In the genomic region with DNA sequence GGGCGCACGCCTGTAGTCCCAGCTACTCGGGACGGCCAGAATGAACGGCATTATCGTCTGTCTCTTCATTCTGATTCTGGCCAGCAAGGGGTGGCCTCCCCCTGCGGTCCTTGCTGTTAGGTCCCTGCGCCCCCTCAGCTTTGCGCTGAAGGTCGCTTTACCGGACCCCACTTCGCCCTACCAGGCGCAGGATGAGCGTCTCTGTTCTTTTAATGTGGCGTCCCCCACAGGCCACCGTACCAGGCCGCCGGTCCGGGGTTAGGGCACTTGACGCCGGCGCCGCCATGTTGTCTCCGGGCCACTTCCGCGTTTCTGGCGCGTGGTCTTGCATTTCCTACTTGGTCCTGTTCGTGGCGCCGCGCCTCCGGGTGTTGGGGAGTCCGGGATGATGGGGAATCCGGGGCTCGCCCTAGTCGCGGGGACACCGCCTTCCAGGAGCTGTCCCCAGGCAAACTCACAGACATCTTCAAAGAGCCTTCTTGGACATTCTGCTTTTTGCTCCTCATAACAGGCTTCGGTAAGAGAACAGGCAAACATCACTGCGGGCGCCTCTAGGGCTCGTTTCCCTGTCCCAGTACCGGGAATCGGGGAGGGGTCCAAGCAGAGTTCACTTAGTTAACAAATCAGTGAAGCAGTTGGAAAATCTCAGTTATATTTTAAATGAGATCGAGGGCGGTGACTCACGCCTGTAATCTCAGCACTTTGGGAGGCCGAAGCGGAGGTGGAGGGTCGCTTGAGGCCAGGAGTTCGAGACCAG, we compare ENCODE assay signal across 1 cellular context.
TF ChIP-seq lines count a peak whose summit lies in the region.

No MANE protein-coding gene starts in this region.

TF ChIP-seq in HepG2, 621 proteins besides CTCF, POLR2A, EP300 and RAD21 (continued from another document and continues in another):
- TF ChIP-seq KLF12 (CRISPR knock-in tag; IDR thresholded peaks at IDR 0.05; ENCODE audit: borderline replicate concordance) (no peak; the same call in 1 of the 2 replicates), TBX3 (IDR thresholded peaks at IDR 0.05; ENCODE audit: borderline replicate concordance) (no peak), ZNF234 (CRISPR knock-in tag; conservative IDR thresholded peaks at IDR 0.05) (no peak), MAFF (IDR thresholded peaks at IDR 0.05; ENCODE audit: low read depth, low read length) (no peak), RFXAP (CRISPR knock-in tag; IDR thresholded peaks at IDR 0.05; ENCODE audit: borderline replicate concordance) (0 out of 2 replicates have a peak, but pooled peaks have one; percentile 47), ZNF577 (CRISPR knock-in tag; IDR thresholded peaks at IDR 0.05; ENCODE audit: borderline replicate concordance, low read depth) (no peak), RFX5 (IDR thresholded peaks at IDR 0.05; ENCODE audit: low read depth, low read length) (no peak), SPEN (CRISPR knock-in tag; IDR thresholded peaks at IDR 0.05; ENCODE audit: low read depth) (peak; percentile 87), ZNF496 (CRISPR knock-in tag; IDR thresholded peaks at IDR 0.05; ENCODE audit: insufficient replicate concordance) (no peak), YEATS4 (CRISPR knock-in tag; IDR thresholded peaks at IDR 0.05; ENCODE audit: borderline replicate concordance) (peak; percentile 93), ZNF441 (CRISPR knock-in tag; IDR thresholded peaks at IDR 0.05; ENCODE audit: borderline replicate concordance) (no peak), HHEX (CRISPR knock-in tag; IDR thresholded peaks at IDR 0.05) (no peak), MXD4 (CRISPR knock-in tag; IDR thresholded peaks at IDR 0.05) (peak; percentile 75), ZBTB7B (CRISPR knock-in tag; IDR thresholded peaks at IDR 0.05) (peak; percentile 75), MTA1 (CRISPR knock-in tag; IDR thresholded peaks at IDR 0.05; ENCODE audit: borderline replicate concordance) (peak; percentile 83; the same call in 1 of the 2 replicates), FOXC1 (CRISPR knock-in tag; IDR thresholded peaks at IDR 0.05; ENCODE audit: borderline replicate concordance) (peak; percentile 86; the same call in 1 of the 2 replicates), JARID2 (CRISPR knock-in tag; IDR thresholded peaks at IDR 0.05; ENCODE audit: insufficient replicate concordance) (no peak), FOXA3 (CRISPR knock-in tag; IDR thresholded peaks at IDR 0.05) (peak; percentile 63), ZNF75D (CRISPR knock-in tag; IDR thresholded peaks at IDR 0.05; ENCODE audit: borderline replicate concordance) (no peak), MED13 (CRISPR knock-in tag; IDR thresholded peaks at IDR 0.05) (0 out of 2 replicates have a peak, but pooled peaks have one; percentile 25), ZNF567 (CRISPR knock-in tag; IDR thresholded peaks at IDR 0.05; ENCODE audit: borderline replicate concordance) (0 out of 2 replicates have a peak, but pooled peaks have one; percentile 23), YEATS2 (CRISPR knock-in tag; IDR thresholded peaks at IDR 0.05; ENCODE audit: borderline replicate concordance) (peak; percentile 82), ZNF746 (CRISPR knock-in tag; IDR thresholded peaks at IDR 0.05) (no peak), NFKBIZ (CRISPR knock-in tag; IDR thresholded peaks at IDR 0.05) (no peak), NR2F2 (IDR thresholded peaks at IDR 0.05; ENCODE audit: borderline replicate concordance, low read depth) (no peak; the same call in 1 of the 2 replicates), ZNF383 (CRISPR knock-in tag; IDR thresholded peaks at IDR 0.05; ENCODE audit: borderline replicate concordance) (no peak), ZNF83 (CRISPR knock-in tag; IDR thresholded peaks at IDR 0.05; ENCODE audit: borderline replicate concordance) (no peak), ZNF10 (CRISPR knock-in tag; IDR thresholded peaks at IDR 0.05; ENCODE audit: borderline replicate concordance, low read depth) (no peak), SMAD9 (CRISPR knock-in tag; IDR thresholded peaks at IDR 0.05) (no peak), BRD4 (CRISPR knock-in tag; IDR thresholded peaks at IDR 0.05) (peak; percentile 83), BORCS8-MEF2B (CRISPR knock-in tag; IDR thresholded peaks at IDR 0.05) (peak; percentile 53; the same call in 1 of the 2 replicates), ZFAT (CRISPR knock-in tag; conservative IDR thresholded peaks at IDR 0.05) (no peak), ZBTB38 (CRISPR knock-in tag; IDR thresholded peaks at IDR 0.05) (peak; percentile 92), SP2 (CRISPR knock-in tag; IDR thresholded peaks at IDR 0.05) (no peak), MTF2 (CRISPR knock-in tag; IDR thresholded peaks at IDR 0.05; ENCODE audit: borderline replicate concordance) (0 out of 2 replicates have a peak, but pooled peaks have one; percentile 65), PCBP1 (IDR thresholded peaks at IDR 0.05; ENCODE audit: borderline replicate concordance, low read depth, low read length) (peak; percentile 93; the same call in 1 of the 2 replicates), ZNF296 (CRISPR knock-in tag; conservative IDR thresholded peaks at IDR 0.05) (no peak), ISL2 (CRISPR knock-in tag; IDR thresholded peaks at IDR 0.05) (peak; percentile 82), CHD4 (IDR thresholded peaks at IDR 0.05; ENCODE audit: borderline replicate concordance, low read length) (peak; percentile 63; the same call in 1 of the 2 replicates), RXRA (CRISPR knock-in tag; IDR thresholded peaks at IDR 0.05) (peak; percentile 78), ZNF121 (CRISPR knock-in tag; IDR thresholded peaks at IDR 0.05) (no peak), TCF12 (IDR thresholded peaks at IDR 0.05) (no peak), TCF12 (CRISPR knock-in tag; IDR thresholded peaks at IDR 0.05) (no peak), CCAR2 (optimal IDR thresholded peaks at IDR 0.05; ENCODE audit: low read depth, low read length) (no peak)
- TF ChIP-seq, protein P1, sequence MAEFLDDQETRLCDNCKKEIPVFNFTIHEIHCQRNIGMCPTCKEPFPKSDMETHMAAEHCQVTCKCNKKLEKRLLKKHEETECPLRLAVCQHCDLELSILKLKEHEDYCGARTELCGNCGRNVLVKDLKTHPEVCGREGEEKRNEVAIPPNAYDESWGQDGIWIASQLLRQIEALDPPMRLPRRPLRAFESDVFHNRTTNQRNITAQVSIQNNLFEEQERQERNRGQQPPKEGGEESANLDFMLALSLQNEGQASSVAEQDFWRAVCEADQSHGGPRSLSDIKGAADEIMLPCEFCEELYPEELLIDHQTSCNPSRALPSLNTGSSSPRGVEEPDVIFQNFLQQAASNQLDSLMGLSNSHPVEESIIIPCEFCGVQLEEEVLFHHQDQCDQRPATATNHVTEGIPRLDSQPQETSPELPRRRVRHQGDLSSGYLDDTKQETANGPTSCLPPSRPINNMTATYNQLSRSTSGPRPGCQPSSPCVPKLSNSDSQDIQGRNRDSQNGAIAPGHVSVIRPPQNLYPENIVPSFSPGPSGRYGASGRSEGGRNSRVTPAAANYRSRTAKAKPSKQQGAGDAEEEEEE (CRISPR knock-in tag; IDR thresholded peaks at IDR 0.05; ENCODE audit: borderline replicate concordance) = 0 out of 2 replicates have a peak, but pooled peaks have one; percentile 87
- TF ChIP-seq, protein P2, sequence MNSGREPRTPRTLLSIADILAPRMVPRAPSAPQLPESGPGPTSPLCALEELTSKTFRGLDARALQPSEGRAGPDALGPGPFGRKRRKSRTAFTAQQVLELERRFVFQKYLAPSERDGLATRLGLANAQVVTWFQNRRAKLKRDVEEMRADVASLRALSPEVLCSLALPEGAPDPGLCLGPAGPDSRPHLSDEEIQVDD (CRISPR knock-in tag; IDR thresholded peaks at IDR 0.05; ENCODE audit: borderline replicate concordance) = no peak
- TF ChIP-seq, protein P3, sequence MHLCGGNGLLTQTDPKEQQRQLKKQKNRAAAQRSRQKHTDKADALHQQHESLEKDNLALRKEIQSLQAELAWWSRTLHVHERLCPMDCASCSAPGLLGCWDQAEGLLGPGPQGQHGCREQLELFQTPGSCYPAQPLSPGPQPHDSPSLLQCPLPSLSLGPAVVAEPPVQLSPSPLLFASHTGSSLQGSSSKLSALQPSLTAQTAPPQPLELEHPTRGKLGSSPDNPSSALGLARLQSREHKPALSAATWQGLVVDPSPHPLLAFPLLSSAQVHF (CRISPR knock-in tag; IDR thresholded peaks at IDR 0.05) = no peak
- TF ChIP-seq, protein P4, sequence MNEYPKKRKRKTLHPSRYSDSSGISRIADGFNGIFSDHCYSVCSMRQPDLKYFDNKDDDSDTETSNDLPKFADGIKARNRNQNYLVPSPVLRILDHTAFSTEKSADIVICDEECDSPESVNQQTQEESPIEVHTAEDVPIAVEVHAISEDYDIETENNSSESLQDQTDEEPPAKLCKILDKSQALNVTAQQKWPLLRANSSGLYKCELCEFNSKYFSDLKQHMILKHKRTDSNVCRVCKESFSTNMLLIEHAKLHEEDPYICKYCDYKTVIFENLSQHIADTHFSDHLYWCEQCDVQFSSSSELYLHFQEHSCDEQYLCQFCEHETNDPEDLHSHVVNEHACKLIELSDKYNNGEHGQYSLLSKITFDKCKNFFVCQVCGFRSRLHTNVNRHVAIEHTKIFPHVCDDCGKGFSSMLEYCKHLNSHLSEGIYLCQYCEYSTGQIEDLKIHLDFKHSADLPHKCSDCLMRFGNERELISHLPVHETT (CRISPR knock-in tag; conservative IDR thresholded peaks at IDR 0.05) = 0 out of 2 replicates have a peak, but pooled peaks have one; percentile 57
- TF ChIP-seq, protein P5, sequence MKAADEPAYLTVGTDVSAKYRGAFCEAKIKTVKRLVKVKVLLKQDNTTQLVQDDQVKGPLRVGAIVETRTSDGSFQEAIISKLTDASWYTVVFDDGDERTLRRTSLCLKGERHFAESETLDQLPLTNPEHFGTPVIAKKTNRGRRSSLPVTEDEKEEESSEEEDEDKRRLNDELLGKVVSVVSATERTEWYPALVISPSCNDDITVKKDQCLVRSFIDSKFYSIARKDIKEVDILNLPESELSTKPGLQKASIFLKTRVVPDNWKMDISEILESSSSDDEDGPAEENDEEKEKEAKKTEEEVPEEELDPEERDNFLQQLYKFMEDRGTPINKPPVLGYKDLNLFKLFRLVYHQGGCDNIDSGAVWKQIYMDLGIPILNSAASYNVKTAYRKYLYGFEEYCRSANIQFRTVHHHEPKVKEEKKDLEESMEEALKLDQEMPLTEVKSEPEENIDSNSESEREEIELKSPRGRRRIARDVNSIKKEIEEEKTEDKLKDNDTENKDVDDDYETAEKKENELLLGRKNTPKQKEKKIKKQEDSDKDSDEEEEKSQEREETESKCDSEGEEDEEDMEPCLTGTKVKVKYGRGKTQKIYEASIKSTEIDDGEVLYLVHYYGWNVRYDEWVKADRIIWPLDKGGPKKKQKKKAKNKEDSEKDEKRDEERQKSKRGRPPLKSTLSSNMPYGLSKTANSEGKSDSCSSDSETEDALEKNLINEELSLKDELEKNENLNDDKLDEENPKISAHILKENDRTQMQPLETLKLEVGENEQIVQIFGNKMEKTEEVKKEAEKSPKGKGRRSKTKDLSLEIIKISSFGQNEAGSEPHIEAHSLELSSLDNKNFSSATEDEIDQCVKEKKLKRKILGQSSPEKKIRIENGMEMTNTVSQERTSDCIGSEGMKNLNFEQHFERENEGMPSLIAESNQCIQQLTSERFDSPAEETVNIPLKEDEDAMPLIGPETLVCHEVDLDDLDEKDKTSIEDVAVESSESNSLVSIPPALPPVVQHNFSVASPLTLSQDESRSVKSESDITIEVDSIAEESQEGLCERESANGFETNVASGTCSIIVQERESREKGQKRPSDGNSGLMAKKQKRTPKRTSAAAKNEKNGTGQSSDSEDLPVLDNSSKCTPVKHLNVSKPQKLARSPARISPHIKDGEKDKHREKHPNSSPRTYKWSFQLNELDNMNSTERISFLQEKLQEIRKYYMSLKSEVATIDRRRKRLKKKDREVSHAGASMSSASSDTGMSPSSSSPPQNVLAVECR (CRISPR knock-in tag; IDR thresholded peaks at IDR 0.05; ENCODE audit: borderline replicate concordance) = peak; percentile 85; the same call in 1 of the 2 replicates
- TF ChIP-seq, protein P6, sequence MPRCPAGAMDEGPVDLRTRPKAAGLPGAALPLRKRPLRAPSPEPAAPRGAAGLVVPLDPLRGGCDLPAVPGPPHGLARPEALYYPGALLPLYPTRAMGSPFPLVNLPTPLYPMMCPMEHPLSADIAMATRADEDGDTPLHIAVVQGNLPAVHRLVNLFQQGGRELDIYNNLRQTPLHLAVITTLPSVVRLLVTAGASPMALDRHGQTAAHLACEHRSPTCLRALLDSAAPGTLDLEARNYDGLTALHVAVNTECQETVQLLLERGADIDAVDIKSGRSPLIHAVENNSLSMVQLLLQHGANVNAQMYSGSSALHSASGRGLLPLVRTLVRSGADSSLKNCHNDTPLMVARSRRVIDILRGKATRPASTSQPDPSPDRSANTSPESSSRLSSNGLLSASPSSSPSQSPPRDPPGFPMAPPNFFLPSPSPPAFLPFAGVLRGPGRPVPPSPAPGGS (CRISPR knock-in tag; IDR thresholded peaks at IDR 0.05) = no peak; the same call in 1 of the 2 replicates
- TF ChIP-seq, protein P7, sequence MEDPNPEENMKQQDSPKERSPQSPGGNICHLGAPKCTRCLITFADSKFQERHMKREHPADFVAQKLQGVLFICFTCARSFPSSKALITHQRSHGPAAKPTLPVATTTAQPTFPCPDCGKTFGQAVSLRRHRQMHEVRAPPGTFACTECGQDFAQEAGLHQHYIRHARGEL (CRISPR knock-in tag; IDR thresholded peaks at IDR 0.05) = no peak
- TF ChIP-seq, protein P8, sequence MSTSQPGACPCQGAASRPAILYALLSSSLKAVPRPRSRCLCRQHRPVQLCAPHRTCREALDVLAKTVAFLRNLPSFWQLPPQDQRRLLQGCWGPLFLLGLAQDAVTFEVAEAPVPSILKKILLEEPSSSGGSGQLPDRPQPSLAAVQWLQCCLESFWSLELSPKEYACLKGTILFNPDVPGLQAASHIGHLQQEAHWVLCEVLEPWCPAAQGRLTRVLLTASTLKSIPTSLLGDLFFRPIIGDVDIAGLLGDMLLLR (CRISPR knock-in tag; IDR thresholded peaks at IDR 0.05) = 0 out of 2 replicates have a peak, but pooled peaks have one; percentile 34
- TF ChIP-seq, protein P9, sequence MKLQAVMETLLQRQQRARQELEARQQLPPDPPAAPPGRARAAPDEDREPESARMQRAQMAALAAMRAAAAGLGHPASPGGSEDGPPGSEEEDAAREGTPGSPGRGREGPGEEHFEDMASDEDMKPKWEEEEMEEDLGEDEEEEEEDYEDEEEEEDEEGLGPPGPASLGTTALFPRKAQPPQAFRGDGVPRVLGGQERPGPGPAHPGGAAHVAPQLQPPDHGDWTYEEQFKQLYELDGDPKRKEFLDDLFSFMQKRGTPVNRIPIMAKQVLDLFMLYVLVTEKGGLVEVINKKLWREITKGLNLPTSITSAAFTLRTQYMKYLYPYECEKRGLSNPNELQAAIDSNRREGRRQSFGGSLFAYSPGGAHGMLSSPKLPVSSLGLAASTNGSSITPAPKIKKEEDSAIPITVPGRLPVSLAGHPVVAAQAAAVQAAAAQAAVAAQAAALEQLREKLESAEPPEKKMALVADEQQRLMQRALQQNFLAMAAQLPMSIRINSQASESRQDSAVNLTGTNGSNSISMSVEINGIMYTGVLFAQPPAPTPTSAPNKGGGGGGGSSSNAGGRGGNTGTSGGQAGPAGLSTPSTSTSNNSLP (IDR thresholded peaks at IDR 0.05; ENCODE audit: low read depth, low read length) = no peak
